In genomic region chr6:83180396-83180950, GRCh38 we compare ENCODE assay signal across 23 cellular contexts. TPM values are rescaled to one million over a fixed set of nuclear protein-coding genes. Genes with fewer than 3 reads are reported as not detected.
DNase-seq lines count a peak whose midpoint lies in the region; ATAC-seq, FAIRE-seq and TF ChIP-seq lines count a peak whose summit lies in the region.
"Had no signal": no experiment of that assay in that cellular context is flagged by ENCODE, and none has a peak within 500 bp of the region (broad histone marks: within the 10 kb centered on the region; RNA-seq: fewer than 3 reads in every experiment).

No MANE protein-coding gene starts in this region.

- ATAC-seq in K562 (no peak), HG02763 (IDR thresholded peaks at IDR 0.05; ENCODE audit: unreplicated experiment) (no peak)
- no peak for ATAC-seq in activated T-cell treated with anti-CD3 and anti-CD28 coated beads, Interleukin-2, amount 50 U/mL, for 72 hours (replicated peaks in 1 of 2)
- no peak for ATAC-seq in CD4-positive, alpha-beta T cell (ENCODE audit: poor library complexity)
- ATAC-seq: A549, GM23338, HCT116 had no signal

- H3K36me3 ChIP-seq in K562 (ENCODE audit: control insufficient read depth, insufficient read depth, low read length), result peaks cover 87% of the 10 kb centered on the region
- peaks cover 9% of the 10 kb centered on the region for H3K36me3 ChIP-seq in neural cell (ENCODE audit: insufficient read depth, low read length)

- no peak overlapping the region for H3K4me3 Mint-ChIP-seq in activated T-cell treated with anti-CD3 and anti-CD28 coated beads, Interleukin-2, amount 50 U/mL, for 72 hours
- no peak overlapping the region for H3K4me3 Mint-ChIP-seq in CD4-positive, alpha-beta T cell
- H3K4me3 Mint-ChIP-seq: CD14-positive monocyte; CD4-positive, alpha-beta memory T cell; GM23338; H9 had no signal

- CTCF ChIA-PET in K562 (lab: Yijun Ruan, JAX; ENCODE audit: low intra/inter-chr PET ratio), result no interaction called here
- CTCF ChIA-PET in CD4-positive, alpha-beta T cell (lab: Charles Lee), result interaction anchor here (0.6 kb wide), 1 partner anchor 141 kb away, joined by 3 read pairs; no protein-coding TSS in a partner anchor

- in situ Hi-C loops in K562 (cut with MboI), result loop anchor here (25.0 kb wide), 1 partner anchor 943 kb away; the partner anchor contains the start of gene IBTK

- H3K9ac ChIP-seq in K562 (ENCODE audit: insufficient read depth in 1 of 2, low read depth in 2 of 2, low read length in 2 of 2) (no peak overlapping the region), neural cell (ENCODE audit: low read length) (no peak overlapping the region)
- H3K9ac ChIP-seq: BLaER1 treated with 17β-estradiol and CSF1 and Interleukin-3, amounts not matched to agents 10 nM and 100 nM had no signal

- H3K9me3 Mint-ChIP-seq in activated T-cell treated with anti-CD3 and anti-CD28 coated beads, Interleukin-2, amount 50 U/mL, for 72 hours, result no peaks in the 10 kb centered on the region
- H3K9me3 Mint-ChIP-seq in CD4-positive, alpha-beta T cell, result no peaks in the 10 kb centered on the region
- H3K9me3 Mint-ChIP-seq: CD4-positive, alpha-beta memory T cell; GM23338; H9 had no signal

- intact Hi-C loops in K562 (cut with micrococcal nuclease), result no loop called here
- intact Hi-C loops in CD4-positive, alpha-beta T cell (cut with DNase I, micrococcal nuclease), result no loop called here

- no peaks in the 10 kb centered on the region; a peak in 1 of 5 replicates for H3K4me1 ChIP-seq in K562 (replicated peaks in 1 of 2; ENCODE audit: control insufficient read depth in 2 of 2, insufficient read depth in 2 of 2, low read length in 2 of 2)
- H3K4me1 ChIP-seq: BE2C; BLaER1 treated with 17β-estradiol and CSF1 and Interleukin-3, amounts not matched to agents 10 nM and 100 nM had no signal

- H3K27ac ChIP-seq in K562 (ENCODE audit: extremely low read depth, low read depth, low read length) (no peak overlapping the region), neural cell (ENCODE audit: low read length) (no peak overlapping the region)
- no peak overlapping the region for H3K27ac ChIP-seq in CD4-positive, alpha-beta T cell (ENCODE audit: low read depth, low read length)
- H3K27ac ChIP-seq: A549; BLaER1 treated with 17β-estradiol and CSF1 and Interleukin-3, amounts not matched to agents 10 nM and 100 nM had no signal

- no peak for TF ChIP-seq POLR2A in K562 (conservative IDR thresholded peaks at IDR 0.05)

- FAIRE-seq in D721Med (lab: Jason Lieb, UNC) (peak; percentile 11), K562 (lab: Jason Lieb, UNC) (no peak)
- FAIRE-seq: A549, GM19239 had no signal

- DNase-seq in D721Med (ENCODE audit: insufficient read length, low spot score) (no peak), K562 (ENCODE audit: extremely low read depth in 1 of 4, low spot score in 3 of 4) (no peak), fibroblast of the aortic adventitia (ENCODE audit: low read depth) (peak; percentile 47)
- no peak for DNase-seq in activated T-cell treated with anti-CD3 and anti-CD28 coated beads, Interleukin-2, amount 50 U/mL, for 72 hours
- no peak for DNase-seq in CD4-positive, alpha-beta T cell
- DNase-seq: 8988T; ACHN; AML-193; BE2C; Calu3; CD4-positive, alpha-beta memory T cell; COR-L47; DMS153; DND-41; H9 had no signal

- H3K4me3 ChIP-seq in K562 (no peak overlapping the region), fibroblast of the aortic adventitia (ENCODE audit: low read depth, low read length) (no peak overlapping the region), neural cell (ENCODE audit: low read length) (no peak overlapping the region)
- H3K4me3 ChIP-seq: A549; BLaER1 treated with 17β-estradiol and CSF1 and Interleukin-3, amounts not matched to agents 10 nM and 100 nM; GM23338 had no signal

- H3K27ac Mint-ChIP-seq in activated T-cell treated with anti-CD3 and anti-CD28 coated beads, Interleukin-2, amount 50 U/mL, for 72 hours, result no peak overlapping the region
- H3K27ac Mint-ChIP-seq in CD4-positive, alpha-beta T cell, result no peak overlapping the region
- H3K27ac Mint-ChIP-seq: CD14-positive monocyte, GM23338 had no signal

- no TSS peak for BruUV-seq in K562 (replicated peaks; lab: Mats Ljungman, UMichigan)

- no peaks in the 10 kb centered on the region for H3F3A ChIP-seq in neural cell (ENCODE audit: insufficient read depth, low read length, poor library complexity, severe bottlenecking)

- no peak overlapping the region for H3K4me2 ChIP-seq in K562 (ENCODE audit: insufficient read depth, low read length)
- peak overlapping the region; percentile 32 for H3K4me2 ChIP-seq in neural cell (ENCODE audit: low read length)
- H3K4me2 ChIP-seq: A549; BLaER1 treated with 17β-estradiol and CSF1 and Interleukin-3, amounts not matched to agents 10 nM and 100 nM; GM23338 had no signal

- no peaks in the 10 kb centered on the region for H3K9me2 ChIP-seq in neural cell (ENCODE audit: insufficient read depth, low read length)

- no peaks in the 10 kb centered on the region for H3K4me1 Mint-ChIP-seq in activated T-cell treated with anti-CD3 and anti-CD28 coated beads, Interleukin-2, amount 50 U/mL, for 72 hours (ENCODE audit: low read depth)
- H3K4me1 Mint-ChIP-seq in CD4-positive, alpha-beta T cell (ENCODE audit: low read depth), result peaks cover 15% of the 10 kb centered on the region
- H3K4me1 Mint-ChIP-seq: CD14-positive monocyte had no signal

- H2AFZ ChIP-seq in K562 (ENCODE audit: low read depth, low read length) (no peak overlapping the region), neural cell (ENCODE audit: low read depth, low read length) (no peak overlapping the region)
- H2AFZ ChIP-seq: GM23338 had no signal

- TF ChIP-seq CTCF in D721Med (IDR thresholded peaks at IDR 0.05; ENCODE audit: insufficient read depth, missing control alignments), result no peak
- no peak for TF ChIP-seq CTCF in K562 (IDR thresholded peaks at IDR 0.05 in 2 of 3, conservative IDR thresholded peaks at IDR 0.05 in 1 of 3; ENCODE audit: insufficient read depth in 2 of 3, low read depth in 1 of 3, low read length in 3 of 3)
- TF ChIP-seq CTCF in fibroblast of the aortic adventitia (IDR thresholded peaks at IDR 0.05; ENCODE audit: insufficient read depth, low read length), result no peak
- TF ChIP-seq CTCF in neural cell (IDR thresholded peaks at IDR 0.05; ENCODE audit: poor library complexity, severe bottlenecking), result no peak
- no peak for TF ChIP-seq CTCF in CD4-positive, alpha-beta T cell (IDR thresholded peaks at IDR 0.05)

- peaks cover 6 to 25% of the 10 kb centered on the region in 2 donors for H3K36me3 Mint-ChIP-seq in activated T-cell treated with anti-CD3 and anti-CD28 coated beads, Interleukin-2, amount 50 U/mL, for 72 hours (ENCODE audit: insufficient read depth in 2 of 2)
- H3K36me3 Mint-ChIP-seq in CD4-positive, alpha-beta T cell (ENCODE audit: low read depth), result peaks cover 90% of the 10 kb centered on the region

- H4K20me1 ChIP-seq in K562 (replicated peaks; ENCODE audit: control insufficient read depth, insufficient read depth, low read length), result no peaks in the 10 kb centered on the region
- H4K20me1 ChIP-seq in neural cell (ENCODE audit: insufficient read depth), result no peaks in the 10 kb centered on the region
- H4K20me1 ChIP-seq: BLaER1 treated with 17β-estradiol and CSF1 and Interleukin-3, amounts not matched to agents 10 nM and 100 nM had no signal

- H3K79me2 ChIP-seq in K562 (ENCODE audit: control insufficient read depth, insufficient read depth, low read length) (no peaks in the 10 kb centered on the region), neural cell (replicated peaks; ENCODE audit: insufficient read depth, low read length) (no peaks in the 10 kb centered on the region)

- TF ChIP-seq EP300 in K562 (IDR thresholded peaks at IDR 0.05; ENCODE audit: low read length), result no peak
- TF ChIP-seq EP300 in neural cell (conservative IDR thresholded peaks at IDR 0.05; ENCODE audit: poor library complexity, severe bottlenecking), result peak; percentile 90

- TF ChIP-seq RAD21 in K562 (CRISPR knock-in tag; conservative IDR thresholded peaks at IDR 0.05 in 1 of 2, IDR thresholded peaks at IDR 0.05 in 1 of 2), result no peak
- TF ChIP-seq RAD21 in neural cell (conservative IDR thresholded peaks at IDR 0.05), result no peak

- no peaks in the 10 kb centered on the region for H3K9me1 ChIP-seq in K562 (ENCODE audit: control insufficient read depth, insufficient read depth, low read length)

- POLR2A ChIA-PET in K562 (lab: Yijun Ruan, JAX), result interaction anchor here (0.8 to 1.8 kb wide), 2 partner anchors 10 to 36 kb away, joined by 3 to 5 read pairs; no protein-coding TSS in a partner anchor
- POLR2A ChIA-PET in CD4-positive, alpha-beta T cell (lab: Charles Lee), result no interaction called here

- no peaks in the 10 kb centered on the region for H3K27me3 ChIP-seq in K562 (ENCODE audit: control insufficient read depth in 2 of 2, insufficient read depth in 2 of 2, low read length in 2 of 2)
- H3K27me3 ChIP-seq in neural cell (ENCODE audit: insufficient read depth, low read depth, low read length), result no peaks in the 10 kb centered on the region
- no peaks in the 10 kb centered on the region for H3K27me3 ChIP-seq in CD4-positive, alpha-beta T cell (ENCODE audit: control insufficient read depth, insufficient read depth, low read length)
- H3K27me3 ChIP-seq: BE2C; BLaER1 treated with 17β-estradiol and CSF1 and Interleukin-3, amounts not matched to agents 10 nM and 100 nM had no signal

- H3K9me3 ChIP-seq in K562 (replicated peaks; ENCODE audit: control insufficient read depth, insufficient read depth, low read depth, low read length) (no peaks in the 10 kb centered on the region), neural cell (ENCODE audit: low read length) (no peaks in the 10 kb centered on the region)
- no peaks in the 10 kb centered on the region for H3K9me3 ChIP-seq in CD4-positive, alpha-beta T cell (ENCODE audit: control insufficient read depth, low read length)
- H3K9me3 ChIP-seq: A549; BE2C; BLaER1 treated with 17β-estradiol and CSF1 and Interleukin-3, amounts not matched to agents 10 nM and 100 nM had no signal

- H3K27me3 Mint-ChIP-seq in activated T-cell treated with anti-CD3 and anti-CD28 coated beads, Interleukin-2, amount 50 U/mL, for 72 hours (ENCODE audit: low read depth), result no peaks in the 10 kb centered on the region
- H3K27me3 Mint-ChIP-seq in CD4-positive, alpha-beta T cell, result no peaks in the 10 kb centered on the region
- H3K27me3 Mint-ChIP-seq: CD4-positive, alpha-beta memory T cell had no signal

RNA-seq across cellular contexts. Expression of gene PGM3, which starts 12.6 kb away (rescaled TPM):
- 90.0 and 184 TPM in 2 replicates for total RNA-seq in K562 (2011; cell fraction: chromatin; rRNA removed; ENCODE audit: low replicate concordance)
- 52.2 and 54.9 TPM in 2 replicates for total RNA-seq in K562 (2011; cell fraction: nucleolus; rRNA removed)
- total RNA-seq in K562 (2011; cell fraction: nucleoplasm; rRNA removed), result 80.7 and 101 TPM in 2 replicates
- total RNA-seq in K562 (2014; rRNA removed) (19.1 TPM in 2 replicates), K562 (2014; rRNA removed; fragmentation: Illumina TruSeq; extraction: Trizol) (54.5 and 62.2 TPM in 2 replicates), K562 (2015; rRNA removed; fragmentation: Illumina TruSeq; extraction: Trizol) (32.2 and 36.6 TPM in 2 replicates), K562 (2021) (49.0 and 50.5 TPM in 2 replicates), fibroblast of the aortic adventitia (ENCODE audit: low replicate concordance) (30.9 and 87.8 TPM in 2 replicates)
- polyA plus RNA-seq in K562 (2011; rRNA removed) (81.8 and 87.7 TPM in 2 replicates), K562 (2014; fragmentation: Illumina TruSeq; extraction: Trizol) (28.4 and 30.5 TPM in 2 replicates), K562 (2014; fragmentation: Nextera tagmentation; extraction: Ambion mirVana) (100 to 1,000 TPM in 1 of 2 experiments, 10 to 100 TPM in 1; 75.3 to 107 TPM), K562 (2014; rRNA removed) (21.2 and 21.7 TPM in 2 replicates), neural cell (30.6 and 198 TPM in 2 replicates)
- polyA plus RNA-seq in K562 (2011; cell fraction: cytosol; rRNA removed), result 13.6 and 29.2 TPM in 2 replicates
- 51.7 and 119 TPM in 2 replicates for polyA plus RNA-seq in K562 (2011; cell fraction: nucleus; rRNA removed)
- 37.9 and 42.6 TPM in 2 replicates for polyA plus RNA-seq in K562 (2012)
- polyA minus RNA-seq in K562 (2011; rRNA and poly(A)+ RNA removed), result 288 and 342 TPM in 2 replicates
- polyA minus RNA-seq in K562 (2011; cell fraction: cytosol; rRNA and poly(A)+ RNA removed), result 46.5 and 54.5 TPM in 2 replicates
- 59.1 and 142 TPM in 2 replicates for polyA minus RNA-seq in K562 (2011; cell fraction: nucleus; rRNA and poly(A)+ RNA removed)
- 31.4 and 32.0 TPM in 2 replicates for polyA minus RNA-seq in neural cell
- 10 to 100 TPM; 22.4 to 34.1 TPM for total RNA-seq in activated T-cell treated with anti-CD3 and anti-CD28 coated beads, Interleukin-2, amount 50 U/mL, for 72 hours
- total RNA-seq in CD4-positive, alpha-beta T cell, result 10 to 100 TPM; 22.6 to 25.3 TPM

RNA-seq across cellular contexts. Expression of gene RWDD2A, which starts 12.7 kb away (rescaled TPM):
- 4.1 and 8.3 TPM in 2 replicates for total RNA-seq in K562 (2011; cell fraction: chromatin; rRNA removed; ENCODE audit: low replicate concordance)
- total RNA-seq in K562 (2011; cell fraction: nucleolus; rRNA removed), result 4.3 and 5.0 TPM in 2 replicates
- total RNA-seq in K562 (2011; cell fraction: nucleoplasm; rRNA removed), result 6.2 and 6.4 TPM in 2 replicates
- total RNA-seq in K562 (2014; rRNA removed) (1.5 and 1.8 TPM in 2 replicates), K562 (2014; rRNA removed; fragmentation: Illumina TruSeq; extraction: Trizol) (1.8 and 1.9 TPM in 2 replicates), K562 (2015; rRNA removed; fragmentation: Illumina TruSeq; extraction: Trizol) (1.6 TPM in 2 replicates), K562 (2021) (1.7 and 2.0 TPM in 2 replicates), fibroblast of the aortic adventitia (ENCODE audit: low replicate concordance) (4.2 and 5.0 TPM in 2 replicates)
- polyA plus RNA-seq in K562 (2011; rRNA removed) (4.7 and 4.8 TPM in 2 replicates), K562 (2014; fragmentation: Illumina TruSeq; extraction: Trizol) (2.0 and 2.1 TPM in 2 replicates), K562 (2014; fragmentation: Nextera tagmentation; extraction: Ambion mirVana) (1 to 10 TPM; 2.5 to 3.6 TPM), K562 (2014; rRNA removed) (1.8 and 2.6 TPM in 2 replicates), neural cell (6.3 and 6.6 TPM in 2 replicates)
- polyA plus RNA-seq in K562 (2011; cell fraction: cytosol; rRNA removed), result 1.1 and 2.8 TPM in 2 replicates
- polyA plus RNA-seq in K562 (2011; cell fraction: nucleus; rRNA removed), result 3.9 and 7.0 TPM in 2 replicates
- polyA plus RNA-seq in K562 (2012), result 1.6 and 3.9 TPM in 2 replicates
- 3.7 and 6.2 TPM in 2 replicates for polyA minus RNA-seq in K562 (2011; rRNA and poly(A)+ RNA removed)
- polyA minus RNA-seq in K562 (2011; cell fraction: cytosol; rRNA and poly(A)+ RNA removed), result 1.2 and 1.4 TPM in 2 replicates
- 2.8 and 7.2 TPM in 2 replicates for polyA minus RNA-seq in K562 (2011; cell fraction: nucleus; rRNA and poly(A)+ RNA removed)
- 5.4 and 6.0 TPM in 2 replicates for polyA minus RNA-seq in neural cell
- 1 to 10 TPM; 2.8 to 3.4 TPM for total RNA-seq in activated T-cell treated with anti-CD3 and anti-CD28 coated beads, Interleukin-2, amount 50 U/mL, for 72 hours
- 1 to 10 TPM; 2.8 to 3.0 TPM for total RNA-seq in CD4-positive, alpha-beta T cell
